8 cellular contexts compared by ENCODE assay signal in the genomic region with DNA sequence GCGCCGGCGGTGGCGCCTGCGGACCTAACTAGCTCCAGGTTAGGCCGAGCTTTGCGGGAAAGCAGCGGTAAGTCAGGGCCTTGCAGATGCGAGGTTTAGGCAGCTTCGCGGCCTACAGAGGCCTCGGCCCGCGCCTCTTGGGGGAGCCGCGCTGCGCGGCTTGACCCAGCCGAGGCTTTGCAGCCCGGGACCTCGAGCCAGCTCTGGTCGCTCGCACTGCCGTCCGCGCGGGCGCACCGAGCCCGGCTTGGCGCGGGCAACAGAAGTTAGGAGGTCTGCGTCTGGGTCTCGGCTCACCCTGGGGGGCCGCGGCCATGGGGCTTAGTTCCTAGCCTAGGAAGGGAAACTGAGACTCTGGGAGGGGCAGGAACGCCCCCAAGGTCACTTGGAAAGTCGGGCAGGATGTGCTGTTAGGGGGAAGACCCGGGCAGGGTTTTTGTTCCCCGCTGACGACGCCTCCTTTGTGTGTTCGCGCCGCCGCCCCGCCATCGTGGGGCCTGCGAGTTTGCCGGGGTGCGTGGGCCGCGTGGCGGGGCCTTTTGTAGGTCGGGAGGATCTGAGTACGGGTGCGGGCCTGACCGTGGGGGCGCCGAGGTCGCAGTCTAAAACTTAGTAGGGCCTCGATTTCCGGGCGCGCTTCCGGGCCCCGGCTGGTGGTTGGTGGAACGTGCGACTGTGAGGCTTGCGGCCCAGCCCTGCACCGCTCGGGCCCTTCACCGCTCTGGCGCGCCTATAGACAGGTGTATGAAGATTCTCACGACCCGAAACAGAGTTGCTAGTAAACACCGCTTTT. TPM values are rescaled to one million over a fixed set of nuclear protein-coding genes. Genes with fewer than 3 reads are reported as not detected.
DNase-seq lines count a peak whose midpoint lies in the region; ATAC-seq and TF ChIP-seq lines count a peak whose summit lies in the region.

No MANE protein-coding gene starts in this region.

- WGBS in stomach, 5 donors: 0 to 1% (median 0%) methylated on average over 26 to 78 of the region's 78 CpGs

- TF ChIP-seq POLR2A in stomach (IDR thresholded peaks at IDR 0.05): no peak

- intact Hi-C loops in stomach (cut with DNase I; ENCODE audit: low total_unique reads): no loop called here

- H3K4me1 ChIP-seq in stomach: peaks cover 27 to 58% (median 40%) of the 10 kb centered on the region in 4 donors

- H3K4me1 Mint-ChIP-seq in nephron progenitor cell: peaks cover 46% of the 10 kb centered on the region

- DNase-seq in NCI-H2081 (lab: John Stamatoyannopoulos, UW): peak; percentile 10 to 52
- DNase-seq in NCI-H2081 treated with DMSO at 0.1 percent for 48 hours (lab: John Stamatoyannopoulos, UW): no peak
- peak; percentile 32 for DNase-seq in MV-4-11 (lab: John Stamatoyannopoulos, UW)
- DNase-seq in activated CD8-positive, alpha-beta memory T cell treated with anti-CD3 and anti-CD28 coated beads, Interleukin-2, amount 50 U/mL, for 4 hours: peak; percentile 67
- no peak for DNase-seq in epithelial cell of proximal tubule (ENCODE audit: low read depth)
- peak; percentile 58 for DNase-seq in nephron progenitor cell
- peak; percentile 67 for DNase-seq in stomach

- ATAC-seq in HG02588 (IDR thresholded peaks at IDR 0.05; ENCODE audit: unreplicated experiment): peak; percentile 41

- H3K36me3 Mint-ChIP-seq in nephron progenitor cell (ENCODE audit: low read depth): peaks cover 53% of the 10 kb centered on the region

- H3K27ac ChIP-seq in stomach: peak overlapping the region; percentile 93 to 98 (median 95)

- TF ChIP-seq EP300 in stomach (IDR thresholded peaks at IDR 0.05): no peak

- H3K4me3 ChIP-seq in epithelial cell of proximal tubule (ENCODE audit: low read depth, low read length): peak overlapping the region; percentile 100
- H3K4me3 ChIP-seq in stomach: peak overlapping the region; percentile 64 to 98 (median 92)

- peaks cover 7% of the 10 kb centered on the region for H3K27me3 Mint-ChIP-seq in nephron progenitor cell (ENCODE audit: low read depth, poor library complexity)

- H3K9me3 Mint-ChIP-seq in nephron progenitor cell: peaks cover 33% of the 10 kb centered on the region

- H3K36me3 ChIP-seq in stomach: peaks cover 0 to 31% (median 30%) of the 10 kb centered on the region in 4 donors

- peak overlapping the region; percentile 95 for H3K27ac Mint-ChIP-seq in nephron progenitor cell

- no peaks in the 10 kb centered on the region for H3K9me3 ChIP-seq in stomach

- no peak for TF ChIP-seq CTCF in epithelial cell of proximal tubule (conservative IDR thresholded peaks at IDR 0.05; ENCODE audit: low read depth, low read length)
- no peak for TF ChIP-seq CTCF in nephron progenitor cell (IDR thresholded peaks at IDR 0.05)
- no peak for TF ChIP-seq CTCF in stomach (IDR thresholded peaks at IDR 0.05)

- H3K27me3 ChIP-seq in stomach: no peaks in the 10 kb centered on the region

- peak overlapping the region; percentile 94 for H3K4me3 Mint-ChIP-seq in nephron progenitor cell

RNA-seq across cellular contexts. Expression of gene RNF4, which starts 0.5 kb away (rescaled TPM):
- total RNA-seq in epithelial cell of proximal tubule (51.4 and 86.7 TPM in 2 replicates), stomach (10 to 100 TPM in 4 of 5 donors, 1 to 10 TPM in 1; 5.3 to 75.2 (median 42.9) TPM)
- polyA plus RNA-seq in stomach: 10 to 100 TPM; 15.3 to 29.3 (median 28.8) TPM

RNA-seq across cellular contexts. Expression of gene CFAP99, which starts 50.6 kb away (rescaled TPM):
- not detected in 2 replicates for total RNA-seq in epithelial cell of proximal tubule
- total RNA-seq in stomach: 1 to 10 TPM in 1 of 5 donors, under 1 TPM in 2, not detected in 2; 0.45 to 1.4 (median 0.92) TPM
- polyA plus RNA-seq in stomach: under 1 TPM in 2 of 3 donors, not detected in 1; 0.05 to 0.62 TPM

RNA-seq across cellular contexts. Expression of gene ZFYVE28, which starts 50.9 kb away (rescaled TPM):
- total RNA-seq in epithelial cell of proximal tubule: 0.58 and 1.8 TPM in 2 replicates
- total RNA-seq in stomach: 10 to 100 TPM in 3 of 5 donors, 1 to 10 TPM in 2; 5.1 to 88.8 (median 16.9) TPM
- polyA plus RNA-seq in stomach: 1 to 10 TPM; 4.9 to 6.5 (median 5.3) TPM

Comparison
In these comparisons a context has a peak if more than half of its experiments do, and no peak if none do; other contexts are left out.
1. DNase-seq: peak in NCI-H2081 (2 of 2), MV-4-11 (single experiment), activated CD8-positive, alpha-beta memory T cell treated with anti-CD3 and anti-CD28 coated beads, Interleukin-2, amount 50 U/mL, for 4 hours (single experiment), nephron progenitor cell (single experiment) and stomach (single experiment); none in NCI-H2081 treated with DMSO at 0.1 percent for 48 hours (single experiment) and epithelial cell of proximal tubule (single experiment).